In genomic region chr21:45892156-45892919, GRCh38 we compare ENCODE assay signal across 10 cellular contexts.
DNase-seq lines count a peak whose midpoint lies in the region; ATAC-seq and FAIRE-seq lines count a peak whose summit lies in the region.
"Had no signal": no experiment of that assay in that cellular context is flagged by ENCODE, and none has a peak within 500 bp of the region (broad histone marks: within the 10 kb centered on the region; RNA-seq: fewer than 3 reads in every experiment).

No MANE protein-coding gene starts in this region.

- H3K18ac ChIP-seq in mesendoderm (ENCODE audit: low read length), result no peak overlapping the region

- H3K27ac Mint-ChIP-seq in activated naive CD4-positive, alpha-beta T cell treated with anti-CD3 and anti-CD28 coated beads for 36 hours, result no peak overlapping the region
- H3K27ac Mint-ChIP-seq in effector memory CD8-positive, alpha-beta T cell, result peak overlapping the region in 1 of 2 donors; percentile 25
- peak overlapping the region; percentile 52 for H3K27ac Mint-ChIP-seq in stimulated activated naive CD8-positive, alpha-beta T cell treated with anti-CD3 and anti-CD28 coated beads, Interleukin-15, Interleukin-2, amounts not matched to agents 100 ng/mL and 50 ng/mL, for 24 hours

- H2BK15ac ChIP-seq in mesendoderm (replicated peaks; ENCODE audit: low read depth), result no peak overlapping the region

- no CpG with 5 or more reads among the region's 26 CpGs for WGBS in mesendoderm (ENCODE audit: extremely low coverage, insufficient coverage, low lambda C conversion rate)

- H2AK5ac ChIP-seq in mesendoderm (ENCODE audit: low read length), result no peak overlapping the region

- no peak overlapping the region for H2BK120ac ChIP-seq in mesendoderm (ENCODE audit: low read depth, low read length)

- H3K36me3 Mint-ChIP-seq in activated naive CD4-positive, alpha-beta T cell treated with anti-CD3 and anti-CD28 coated beads for 36 hours (ENCODE audit: low read depth), result no peaks in the 10 kb centered on the region
- H3K36me3 Mint-ChIP-seq in effector memory CD8-positive, alpha-beta T cell (ENCODE audit: insufficient read depth), result peaks cover 4% of the 10 kb centered on the region
- no peaks in the 10 kb centered on the region for H3K36me3 Mint-ChIP-seq in stimulated activated naive CD8-positive, alpha-beta T cell treated with anti-CD3 and anti-CD28 coated beads, Interleukin-15, Interleukin-2, amounts not matched to agents 100 ng/mL and 50 ng/mL, for 24 hours (ENCODE audit: low read depth)

- peak; percentile 36 for ATAC-seq in effector memory CD8-positive, alpha-beta T cell (replicated peaks)
- no peak for ATAC-seq in GM19467 (IDR thresholded peaks at IDR 0.05; ENCODE audit: unreplicated experiment)

- CTCF ChIA-PET in activated naive CD4-positive, alpha-beta T cell treated with anti-CD3 and anti-CD28 coated beads for 36 hours (lab: Charles Lee), result interaction anchor here (0.5 kb wide), 1 partner anchor 272 kb away, joined by 4 read pairs; no protein-coding TSS in a partner anchor

- no peaks in the 10 kb centered on the region for H3K27me3 ChIP-seq in mesendoderm (ENCODE audit: insufficient read depth, low read length, poor library complexity)
- H3K27me3 ChIP-seq: tibial nerve had no signal

- H3K9ac ChIP-seq in mesendoderm (ENCODE audit: low read length), result no peak overlapping the region

- no peak overlapping the region for H3K4me3 Mint-ChIP-seq in activated naive CD4-positive, alpha-beta T cell treated with anti-CD3 and anti-CD28 coated beads for 36 hours
- peak overlapping the region; percentile 37 to 49 for H3K4me3 Mint-ChIP-seq in effector memory CD8-positive, alpha-beta T cell
- no peak overlapping the region for H3K4me3 Mint-ChIP-seq in stimulated activated naive CD8-positive, alpha-beta T cell treated with anti-CD3 and anti-CD28 coated beads, Interleukin-15, Interleukin-2, amounts not matched to agents 100 ng/mL and 50 ng/mL, for 24 hours

- no peak overlapping the region for H3K4me3 ChIP-seq in mesendoderm (ENCODE audit: low read length)
- H3K4me3 ChIP-seq: tibial nerve had no signal

- no peaks in the 10 kb centered on the region for H3K36me3 ChIP-seq in mesendoderm (ENCODE audit: control insufficient read depth, insufficient read depth, low read length)

- no peaks in the 10 kb centered on the region for H3K27me3 Mint-ChIP-seq in activated naive CD4-positive, alpha-beta T cell treated with anti-CD3 and anti-CD28 coated beads for 36 hours (ENCODE audit: low read depth)
- H3K27me3 Mint-ChIP-seq in effector memory CD8-positive, alpha-beta T cell, result peaks cover 0 to 74% of the 10 kb centered on the region in 2 donors
- H3K27me3 Mint-ChIP-seq in stimulated activated naive CD8-positive, alpha-beta T cell treated with anti-CD3 and anti-CD28 coated beads, Interleukin-15, Interleukin-2, amounts not matched to agents 100 ng/mL and 50 ng/mL, for 24 hours, result peaks cover 9% of the 10 kb centered on the region

- no peak overlapping the region for H2BK5ac ChIP-seq in mesendoderm (ENCODE audit: low read length)

- no peak for FAIRE-seq in urothelium cell line (lab: Jason Lieb, UNC)

- peak; percentile 57 for DNase-seq in activated naive CD4-positive, alpha-beta T cell treated with anti-CD3 and anti-CD28 coated beads for 36 hours
- no peak for DNase-seq in activated naive CD4-positive, alpha-beta T cell treated with Interleukin-2 at 50 U/mL for 16 hours
- DNase-seq in SIG-M5 (lab: John Stamatoyannopoulos, UW) (peak; percentile 13), mesendoderm (no peak), urothelium cell line (ENCODE audit: low spot score) (no peak)
- DNase-seq in effector memory CD8-positive, alpha-beta T cell, result no peak
- DNase-seq: activated effector memory CD4-positive, alpha-beta T cell treated with Interleukin-2 at 50 U/mL for 16 hours had no signal

- no peak overlapping the region for H3K56ac ChIP-seq in mesendoderm (ENCODE audit: low read length)

- H3K4me1 ChIP-seq in mesendoderm (ENCODE audit: control insufficient read depth, low read depth, low read length), result no peaks in the 10 kb centered on the region

- no peaks in the 10 kb centered on the region for H3K79me2 ChIP-seq in mesendoderm (ENCODE audit: control insufficient read depth, insufficient read depth, low read length)

- H3K4me1 Mint-ChIP-seq in activated naive CD4-positive, alpha-beta T cell treated with anti-CD3 and anti-CD28 coated beads for 36 hours (ENCODE audit: low read depth), result peaks cover 57% of the 10 kb centered on the region
- peaks cover 13 to 37% of the 10 kb centered on the region in 2 donors for H3K4me1 Mint-ChIP-seq in effector memory CD8-positive, alpha-beta T cell (ENCODE audit: low read depth in 2 of 2)
- peaks cover 41% of the 10 kb centered on the region for H3K4me1 Mint-ChIP-seq in stimulated activated naive CD8-positive, alpha-beta T cell treated with anti-CD3 and anti-CD28 coated beads, Interleukin-15, Interleukin-2, amounts not matched to agents 100 ng/mL and 50 ng/mL, for 24 hours (ENCODE audit: low read depth)

- no peak overlapping the region for H4K5ac ChIP-seq in mesendoderm (ENCODE audit: low read length)

- H3K27ac ChIP-seq in mesendoderm (ENCODE audit: low read depth, low read length), result no peak overlapping the region
- H3K27ac ChIP-seq: tibial nerve had no signal

- H3K79me1 ChIP-seq in mesendoderm (ENCODE audit: low read length), result no peaks in the 10 kb centered on the region

- H3K4me2 ChIP-seq in mesendoderm (ENCODE audit: low read length), result no peak overlapping the region

- no peaks in the 10 kb centered on the region for H3K9me3 Mint-ChIP-seq in activated naive CD4-positive, alpha-beta T cell treated with anti-CD3 and anti-CD28 coated beads for 36 hours
- no peaks in the 10 kb centered on the region for H3K9me3 Mint-ChIP-seq in effector memory CD8-positive, alpha-beta T cell
- no peaks in the 10 kb centered on the region for H3K9me3 Mint-ChIP-seq in stimulated activated naive CD8-positive, alpha-beta T cell treated with anti-CD3 and anti-CD28 coated beads, Interleukin-15, Interleukin-2, amounts not matched to agents 100 ng/mL and 50 ng/mL, for 24 hours

- H3K4ac ChIP-seq in mesendoderm (ENCODE audit: low read depth, low read length), result no peak overlapping the region

- no peak overlapping the region for H4K8ac ChIP-seq in mesendoderm (ENCODE audit: low read depth, low read length)

- no peak overlapping the region for H3K23ac ChIP-seq in mesendoderm (ENCODE audit: low read length)

- intact Hi-C loops in activated naive CD4-positive, alpha-beta T cell treated with anti-CD3 and anti-CD28 coated beads for 36 hours (cut with micrococcal nuclease), result no loop called here

Comparison
In these comparisons a context has a peak if more than half of its experiments do, and no peak if none do; other contexts are left out.
1. DNase-seq: peak in activated naive CD4-positive, alpha-beta T cell treated with anti-CD3 and anti-CD28 coated beads for 36 hours (single experiment) and SIG-M5 (single experiment); none in activated naive CD4-positive, alpha-beta T cell treated with Interleukin-2 at 50 U/mL for 16 hours (single experiment), effector memory CD8-positive, alpha-beta T cell (0 of 3), mesendoderm (single experiment) and urothelium cell line (single experiment).
2. H3K4me3 Mint-ChIP-seq: peak in effector memory CD8-positive, alpha-beta T cell (2 of 2); none in activated naive CD4-positive, alpha-beta T cell treated with anti-CD3 and anti-CD28 coated beads for 36 hours (single experiment) and stimulated activated naive CD8-positive, alpha-beta T cell treated with anti-CD3 and anti-CD28 coated beads, Interleukin-15, Interleukin-2, amounts not matched to agents 100 ng/mL and 50 ng/mL, for 24 hours (single experiment).